Comparison of ENCODE assay signal across 29 cellular contexts in genomic region chr14:87656315-87656714, GRCh38.
"Had no signal": no experiment of that assay in that cellular context is flagged by ENCODE, and none has a peak within 500 bp of the region (broad histone marks: within the 10 kb centered on the region; RNA-seq: fewer than 3 reads in every experiment).

No MANE protein-coding gene starts in this region.

- H3K27ac ChIP-seq: adrenal gland, body of pancreas, breast epithelium, SJSA1 had no signal

- DNase-seq: activated CD4-positive, alpha-beta T cell treated with anti-CD3 and anti-CD28 coated beads for 36 hours; activated CD4-positive, alpha-beta T cell treated with anti-CD3 and anti-CD28 coated beads, Interleukin-2, amount 10 ng/mL, durations not matched to agents 7 days and 5 days; activated CD4-positive, alpha-beta T cell treated with anti-CD3 and anti-CD28 coated beads, Interleukin-2, amount 50 U/mL, for 48 hours; activated CD8-positive, alpha-beta T cell treated with anti-CD3 and anti-CD28 coated beads, Interleukin-2, amount 10 ng/mL, durations not matched to agents 7 days and 5 days; activated gamma-delta T cell; activated naive CD4-positive, alpha-beta T cell treated with Interleukin-2 at 50 U/mL for 16 hours; activated naive CD8-positive, alpha-beta T cell treated with anti-CD3 and anti-CD28 coated beads, Interleukin-2, amount 10 ng/mL, durations not matched to agents 7 days and 5 days; activated T-cell treated with anti-CD3 and anti-CD28 coated beads, Interleukin-2, amount 50 U/mL, for 24 hours; adrenal gland; body of pancreas; Kasumi-1; KG1; MG63; NCI-H1048; NCI-H1105 treated with DMSO at 0.1 percent for 48 hours; NCI-H1436; NCI-H1694; NCI-H1930; NCI-H2081 treated with DMSO at 0.1 percent for 48 hours; NCI-H345; NCI-H524 treated with DMSO at 0.1 percent for 48 hours; SHP77 treated with DMSO at 0.1 percent for 48 hours; SK-N-SH had no signal

- H3K9me3 ChIP-seq: adrenal gland, body of pancreas, breast epithelium, MG63, SJSA1, SK-N-SH had no signal

- FAIRE-seq: astrocyte had no signal

- H3K4me3 ChIP-seq: adrenal gland, body of pancreas, breast epithelium, MG63, SJSA1 had no signal

- H3K9ac ChIP-seq: SK-N-SH had no signal

- H3K36me3 ChIP-seq: adrenal gland, breast epithelium, MG63, SJSA1 had no signal

- H3K27me3 ChIP-seq: adrenal gland, body of pancreas, breast epithelium, MG63, SJSA1 had no signal

- ATAC-seq: activated CD4-positive, alpha-beta T cell treated with anti-CD3 and anti-CD28 coated beads for 36 hours; activated CD4-positive, CD25-positive, alpha-beta regulatory T cell treated with anti-CD3 and anti-CD28 coated beads, Interleukin-2, amount 50 U/mL, for 24 hours; activated CD8-positive, alpha-beta T cell treated with anti-CD3 and anti-CD28 coated beads, Interleukin-2, amount 10 ng/mL, durations not matched to agents 7 days and 5 days; body of pancreas; Panc1; WTC11 had no signal

- H3K4me2 ChIP-seq: SK-N-SH had no signal

- H3K4me1 ChIP-seq: adrenal gland, body of pancreas, breast epithelium, SJSA1 had no signal
